In genomic region chr11:17259519-17259918, GRCh38 we compare ENCODE assay signal across 15 cellular contexts.
"Had no signal": no experiment of that assay in that cellular context is flagged by ENCODE, and none has a peak within 500 bp of the region (broad histone marks: within the 10 kb centered on the region; RNA-seq: fewer than 3 reads in every experiment).

No MANE protein-coding gene starts in this region.

- H3K27ac Mint-ChIP-seq: activated naive CD8-positive, alpha-beta T cell; natural killer cell; stimulated activated memory B cell treated with anti-CD40 and anti-IgM and Interleukin-4, amounts not matched to agents 10 μg/mL and 1 μg/mL and 100 μg/mL, for 72 hours; T-helper 2 cell treated with Interferon-gamma antibody and Interleukin-4, amounts not matched to agents 5 μg/mL and 100 μg/mL, for 36 hours had no signal

- H3K4me3 Mint-ChIP-seq: activated naive CD8-positive, alpha-beta T cell; natural killer cell; stimulated activated memory B cell treated with anti-CD40 and anti-IgM and Interleukin-4, amounts not matched to agents 10 μg/mL and 1 μg/mL and 100 μg/mL, for 72 hours; T-helper 2 cell treated with Interferon-gamma antibody and Interleukin-4, amounts not matched to agents 5 μg/mL and 100 μg/mL, for 36 hours had no signal

- ATAC-seq: natural killer cell; stimulated activated memory B cell treated with anti-CD40 and anti-IgM and Interleukin-4, amounts not matched to agents 10 μg/mL and 1 μg/mL and 100 μg/mL, for 72 hours had no signal

- H3K27me3 Mint-ChIP-seq: activated naive CD8-positive, alpha-beta T cell; stimulated activated memory B cell treated with anti-CD40 and anti-IgM and Interleukin-4, amounts not matched to agents 10 μg/mL and 1 μg/mL and 100 μg/mL, for 72 hours had no signal

- H3K4me3 ChIP-seq: cardiac muscle cell, hepatocyte, tibial artery, vagina had no signal

- H3K36me3 Mint-ChIP-seq: activated naive CD8-positive, alpha-beta T cell; natural killer cell; stimulated activated memory B cell treated with anti-CD40 and anti-IgM and Interleukin-4, amounts not matched to agents 10 μg/mL and 1 μg/mL and 100 μg/mL, for 72 hours had no signal

- H3K4me1 Mint-ChIP-seq: natural killer cell; stimulated activated memory B cell treated with anti-CD40 and anti-IgM and Interleukin-4, amounts not matched to agents 10 μg/mL and 1 μg/mL and 100 μg/mL, for 72 hours had no signal

- DNase-seq: activated CD4-positive, alpha-beta T cell treated with anti-CD3 and anti-CD28 coated beads, Interleukin-2, amount 50 U/mL, for 1 hour; activated CD4-positive, CD25-positive, alpha-beta regulatory T cell; activated effector memory CD4-positive, alpha-beta T cell treated with anti-CD3 and anti-CD28 coated beads, Interleukin-2, amount 50 U/mL, for 16 hours; activated T-cell treated with anti-CD3 and anti-CD28 coated beads, Interleukin-2, amount 50 U/mL, for 1 hour; anterior cingulate cortex; mesendoderm; natural killer cell; SW 1271; tibial artery had no signal

- H3K9me3 Mint-ChIP-seq: natural killer cell; stimulated activated memory B cell treated with anti-CD40 and anti-IgM and Interleukin-4, amounts not matched to agents 10 μg/mL and 1 μg/mL and 100 μg/mL, for 72 hours; T-helper 2 cell treated with Interferon-gamma antibody and Interleukin-4, amounts not matched to agents 5 μg/mL and 100 μg/mL, for 36 hours had no signal
